Comparison of ENCODE assay signal across 17 cellular contexts in the genomic region with DNA sequence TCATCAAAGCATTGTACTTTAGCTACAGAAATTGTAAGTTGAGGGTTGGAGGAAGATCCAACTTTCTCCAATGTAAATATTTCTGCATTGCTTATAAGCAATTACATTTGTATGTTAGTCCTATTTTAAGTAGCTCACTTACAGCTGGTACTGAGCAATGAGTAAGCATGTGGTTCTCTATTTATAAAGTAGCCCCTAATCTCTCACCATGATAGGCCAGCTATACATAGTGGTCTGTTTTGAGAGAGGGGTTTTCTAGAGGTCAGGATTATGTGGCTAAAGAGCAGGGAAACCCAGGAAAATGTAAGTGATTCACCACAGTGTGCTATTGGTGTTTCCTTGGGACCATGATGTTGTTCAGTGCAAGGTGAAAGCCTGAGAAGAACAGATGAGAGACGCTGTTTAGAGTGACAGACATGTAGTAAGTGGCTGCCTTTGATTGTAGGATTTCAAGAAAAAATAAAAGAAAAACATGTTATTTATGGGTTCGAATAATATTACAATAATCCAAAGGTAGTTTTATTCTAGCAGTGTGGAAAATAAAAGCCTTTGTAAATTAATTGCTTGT.
"Had no signal": no experiment of that assay in that cellular context is flagged by ENCODE, and none has a peak within 500 bp of the region (broad histone marks: within the 10 kb centered on the region; RNA-seq: fewer than 3 reads in every experiment).

No MANE protein-coding gene starts in this region.

- H3K27me3 ChIP-seq: adrenal gland, left lung, neural progenitor cell, sigmoid colon, upper lobe of left lung had no signal

- H3K27ac ChIP-seq: adrenal gland, dorsolateral prefrontal cortex, left lung, neural progenitor cell, prostate gland, thoracic aorta, upper lobe of left lung had no signal

- ATAC-seq: activated naive CD4-positive, alpha-beta T cell treated with anti-CD3 and anti-CD28 coated beads, Interleukin-2, amount 50 U/mL, for 72 hours; left lung; naive thymus-derived CD4-positive, alpha-beta T cell; stimulated activated naive B cell treated with anti-CD40 and anti-IgM and Interleukin-4, amounts not matched to agents 10 μg/mL and 1 μg/mL and 100 μg/mL, for 72 hours had no signal

- H3K27ac Mint-ChIP-seq: activated naive CD4-positive, alpha-beta T cell treated with anti-CD3 and anti-CD28 coated beads, Interleukin-2, amount 50 U/mL, for 72 hours; naive thymus-derived CD4-positive, alpha-beta T cell; neural progenitor cell; stimulated activated naive B cell treated with anti-CD40 and anti-IgM and Interleukin-4, amounts not matched to agents 10 μg/mL and 1 μg/mL and 100 μg/mL, for 72 hours had no signal

- H3K4me3 Mint-ChIP-seq: naive thymus-derived CD4-positive, alpha-beta T cell; neural progenitor cell; stimulated activated naive B cell treated with anti-CD40 and anti-IgM and Interleukin-4, amounts not matched to agents 10 μg/mL and 1 μg/mL and 100 μg/mL, for 72 hours had no signal

- H3K4me1 Mint-ChIP-seq: naive thymus-derived CD4-positive, alpha-beta T cell; neural progenitor cell; stimulated activated naive B cell treated with anti-CD40 and anti-IgM and Interleukin-4, amounts not matched to agents 10 μg/mL and 1 μg/mL and 100 μg/mL, for 72 hours had no signal

- H3K4me3 ChIP-seq: adrenal gland, dorsolateral prefrontal cortex, left lung, neural progenitor cell, prostate gland, sigmoid colon, thoracic aorta, upper lobe of left lung had no signal

- H3K36me3 Mint-ChIP-seq: activated naive CD4-positive, alpha-beta T cell treated with anti-CD3 and anti-CD28 coated beads, Interleukin-2, amount 50 U/mL, for 72 hours; stimulated activated naive B cell treated with anti-CD40 and anti-IgM and Interleukin-4, amounts not matched to agents 10 μg/mL and 1 μg/mL and 100 μg/mL, for 72 hours had no signal

- DNase-seq: activated CD4-positive, alpha-beta T cell treated with anti-CD3 and anti-CD28 coated beads, Interleukin-2, amount 50 U/mL, for 1 hour; activated CD8-positive, alpha-beta memory T cell treated with anti-CD3 and anti-CD28 coated beads for 24 hours; activated gamma-delta T cell; adrenal gland; central memory CD4-positive, alpha-beta T cell; dorsolateral prefrontal cortex; foreskin fibroblast; left lung; naive thymus-derived CD4-positive, alpha-beta T cell; sigmoid colon; stimulated activated naive B cell treated with anti-CD40 and anti-IgM and Interleukin-4, amounts not matched to agents 10 μg/mL and 1 μg/mL and 100 μg/mL, for 72 hours; T1000; upper lobe of left lung had no signal

- H3K36me3 ChIP-seq: left lung, neural progenitor cell, prostate gland, sigmoid colon, thoracic aorta, upper lobe of left lung had no signal

- H3K27me3 Mint-ChIP-seq: stimulated activated naive B cell treated with anti-CD40 and anti-IgM and Interleukin-4, amounts not matched to agents 10 μg/mL and 1 μg/mL and 100 μg/mL, for 72 hours had no signal
